ENCODE assay signal across 8 cellular contexts in the genomic region with DNA sequence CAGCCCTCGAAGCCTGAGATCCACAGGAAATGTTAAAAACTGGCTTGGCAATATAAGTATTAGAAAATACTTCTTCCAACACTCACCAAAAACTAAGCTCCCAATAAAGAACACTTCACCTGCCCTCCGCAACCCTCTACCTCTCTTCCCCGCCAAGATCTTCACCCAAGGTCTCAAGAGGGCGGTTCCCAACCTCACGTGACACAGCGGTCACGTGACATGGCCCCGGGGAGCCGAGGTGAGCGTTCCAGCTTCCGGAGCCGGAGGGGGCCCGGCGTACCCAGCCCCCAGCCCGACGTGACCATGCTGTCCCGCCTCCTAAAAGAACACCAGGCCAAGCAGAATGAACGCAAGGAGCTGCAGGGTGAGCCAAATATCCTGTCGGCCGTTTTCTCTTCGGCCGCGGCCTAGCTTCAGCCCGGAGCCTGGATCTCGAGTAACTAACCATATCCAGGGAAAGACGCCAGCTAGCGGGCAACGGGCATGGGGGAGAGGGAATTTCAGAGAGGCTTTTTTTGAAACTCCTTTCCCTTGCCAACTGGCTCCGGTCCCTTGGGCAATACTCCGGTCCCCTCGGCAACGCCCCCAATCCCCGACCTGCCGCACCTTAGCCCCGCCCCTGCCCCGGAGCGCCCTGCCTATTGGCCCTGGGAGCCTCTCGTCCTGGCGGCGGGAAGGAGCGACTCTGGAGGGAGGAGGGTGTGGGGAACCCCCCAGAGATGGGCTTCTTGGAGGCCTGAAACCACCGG. TPM values are rescaled to one million over a fixed set of nuclear protein-coding genes. Genes with fewer than 3 reads are reported as not detected.
DNase-seq lines count a peak whose midpoint lies in the region; ATAC-seq, FAIRE-seq and TF ChIP-seq lines count a peak whose summit lies in the region.

A gene (plus strand): TSS at position 214 of the 749 bp plus-strand sequence. CDS start 6 bp downstream, at position 220.

- peaks cover 12% of the 10 kb centered on the region for H3K23me2 ChIP-seq in H1 (ENCODE audit: low read depth, low read length)

- H3K9ac ChIP-seq in H1 (replicated peaks in 1 of 4; ENCODE audit: extremely low read depth in 1 of 4, low read depth in 3 of 4, low read length in 3 of 4) (peak within 1 kb of the TSS; percentile 55 to 76 (median 62)), mesenchymal stem cell (ENCODE audit: low read length) (peak within 1 kb of the TSS; percentile 92)

- H2AK5ac ChIP-seq in H1 (ENCODE audit: low read depth, low read length) (no peak within 1 kb of the TSS), mesenchymal stem cell (ENCODE audit: low read length, severe bottlenecking) (peak within 1 kb of the TSS; percentile 74)

- H3K18ac ChIP-seq in H1 (ENCODE audit: extremely low read depth, low read length) (peak within 1 kb of the TSS; percentile 95), mesenchymal stem cell (ENCODE audit: low read depth in 1 of 2, low read length in 2 of 2) (peak within 1 kb of the TSS; percentile 31 to 81)

- H3K4ac ChIP-seq in H1 (replicated peaks; ENCODE audit: insufficient read length, low read depth, low read length) = peak within 1 kb of the TSS; percentile 39
- H3K4ac ChIP-seq in mesenchymal stem cell (ENCODE audit: low read depth in 1 of 2, low read length in 2 of 2) = peak within 1 kb of the TSS; percentile 30 to 61

- H4K20me1 ChIP-seq in H1 (replicated peaks in 1 of 2; ENCODE audit: control insufficient read depth in 1 of 2, insufficient read depth in 2 of 2, low read length in 2 of 2) = peaks cover 0 to 2% of the 10 kb centered on the region in 2 experiments

- H3K4me3 Mint-ChIP-seq in Caco-2 (ENCODE audit: unreplicated experiment) = peak within 1 kb of the TSS; percentile 69

- H4K91ac ChIP-seq in H1 (replicated peaks; ENCODE audit: insufficient read length, low read length) (peak within 1 kb of the TSS; percentile 69), mesenchymal stem cell (ENCODE audit: low read length) (peak within 1 kb of the TSS; percentile 54)

- FAIRE-seq in H1 (lab: Jason Lieb, UNC) = no peak

- CTCF ChIA-PET in Caco-2 (lab: Charles Lee) (interaction anchor here (0.6 to 1.7 kb wide), 5 partner anchors 9 to 365 kb away, joined by 3 to 5 read pairs (median 3); no protein-coding TSS in a partner anchor), H1 (lab: Charles Lee; ENCODE audit: partially characterized antibody) (interaction anchor here (0.5 to 11.1 kb wide), 12 partner anchors 9 to 170 kb away, joined by 3 to 229 read pairs (median 4); a partner anchor contains a TSS)

- H3K14ac ChIP-seq in H1 (ENCODE audit: insufficient read length) = no peak within 1 kb of the TSS
- H3K14ac ChIP-seq in mesenchymal stem cell (ENCODE audit: low read length in 2 of 2) = no peak within 1 kb of the TSS

- H3K4me2 ChIP-seq in H1 (ENCODE audit: insufficient read depth in 1 of 2, low read depth in 2 of 2, low read length in 2 of 2) (peak within 1 kb of the TSS; percentile 87 to 89), mesenchymal stem cell (ENCODE audit: low read length, poor library complexity, severe bottlenecking) (peak within 1 kb of the TSS; percentile 85)

- DNase-seq in Caco-2 (peak; percentile 93 to 95), HUDEP-2 (lab: John Stamatoyannopoulos, UW; ENCODE audit: unreplicated experiment in 76 of 76) (peak in 74 of 76 experiments; percentile 40 to 91 (median 82)), NOMO-1 treated with dmso at 0.1 percent for 144 hours (lab: John Stamatoyannopoulos, UW; ENCODE audit: unreplicated experiment) (peak; percentile 87), H1 (ENCODE audit: low read depth in 1 of 2, low spot score in 2 of 2) (peak in 1 of 2 experiments; percentile 98), mesenchymal stem cell (peak; percentile 92)
- DNase-seq in activated CD8-positive, alpha-beta memory T cell treated with anti-CD3 and anti-CD28 coated beads for 48 hours (ENCODE audit: low read depth in 2 of 3, low spot score in 2 of 3) = peak; percentile 86 to 95 (median 95)
- DNase-seq in stimulated activated CD8-positive, alpha-beta memory T cell treated with anti-CD3 and anti-CD28 coated beads, Interleukin-12 subunit alpha, Interleukin-12 subunit beta, amount 100 ng/mL, for 4 hours (ENCODE audit: low read depth) = peak; percentile 79

- intact Hi-C loops in Caco-2 (cut with micrococcal nuclease; ENCODE audit: unreplicated experiment) = loop anchor here (1.0 kb wide), 1 partner anchor 8 kb away; no protein-coding TSS in a partner anchor

- no peak within 1 kb of the TSS for H2BK120ac ChIP-seq in H1 (replicated peaks; ENCODE audit: low read depth, low read length)
- H2BK120ac ChIP-seq in mesenchymal stem cell (ENCODE audit: low read depth, low read length) = peak within 1 kb of the TSS; percentile 6

- H3K27ac ChIP-seq in H1 (ENCODE audit: low read depth, low read length) (peak within 1 kb of the TSS; percentile 63), mesenchymal stem cell (ENCODE audit: low read length, poor library complexity, severe bottlenecking) (peak within 1 kb of the TSS; percentile 98)

- peaks cover 0 to 9% of the 10 kb centered on the region in 2 experiments; a peak in 1 of 4 replicates for H3K79me2 ChIP-seq in H1 (ENCODE audit: control insufficient read depth in 1 of 2, insufficient read depth in 2 of 2, low read length in 2 of 2)

- WGBS in H1 (ENCODE audit: extremely low coverage in 1 of 2, insufficient coverage in 1 of 2, insufficient read length in 1 of 2, insufficient replicate concordance in 2 of 2, low coverage in 1 of 2, low lambda C conversion rate in 2 of 2, missing lambda C conversion rate in 1 of 2), 2 experiments = 3% methylated on average over 42 of the region's 42 CpGs; no CpG with 5 or more reads in 1 of the 2 experiments
- under 1% methylated on average over 35 of the region's 42 CpGs for WGBS in mesenchymal stem cell

- H3K4me1 ChIP-seq in Caco-2 (peaks cover 36% of the 10 kb centered on the region), H1 (replicated peaks in 1 of 4; ENCODE audit: control insufficient read depth in 3 of 4, insufficient read depth in 4 of 4, low read length in 3 of 4) (peaks cover 10 to 26% (median 19%) of the 10 kb centered on the region in 4 experiments), mesenchymal stem cell (ENCODE audit: control insufficient read depth, insufficient read depth, low read depth, low read length) (peaks cover 37% of the 10 kb centered on the region)

- no peaks in the 10 kb centered on the region for H3K36me3 ChIP-seq in Caco-2 (ENCODE audit: control insufficient read depth, insufficient read depth, low read length)
- 0 out of 8 replicates have a peak, but pooled peaks cover 0 to 4% (median 0%) of the 10 kb centered on the region in 4 experiments for H3K36me3 ChIP-seq in H1 (ENCODE audit: control insufficient read depth in 2 of 4, insufficient read depth in 4 of 4, low read length in 3 of 4)
- H3K36me3 ChIP-seq in mesenchymal stem cell (ENCODE audit: control insufficient read depth in 1 of 2, insufficient read depth in 2 of 2, low read depth in 1 of 2, low read length in 2 of 2) = peaks cover 0 to 3% of the 10 kb centered on the region in 2 experiments

- peak within 1 kb of the TSS; percentile 88 for H2BK5ac ChIP-seq in H1 (ENCODE audit: low read depth, low read length)
- H2BK5ac ChIP-seq in mesenchymal stem cell (ENCODE audit: low read depth, low read length, poor library complexity, severe bottlenecking) = peak within 1 kb of the TSS; percentile 94

- H2BK15ac ChIP-seq in H1 (ENCODE audit: low read length) (peak within 1 kb of the TSS; percentile 75; the same call in 1 of the 2 replicates), mesenchymal stem cell (ENCODE audit: low read depth, poor library complexity, severe bottlenecking) (peak within 1 kb of the TSS; percentile 26)

- peak within 1 kb of the TSS; percentile 83 for H4K5ac ChIP-seq in H1 (ENCODE audit: insufficient read length, low read depth, low read length)

- H3K4me1 Mint-ChIP-seq in Caco-2 (ENCODE audit: low read depth, unreplicated experiment) = no peaks in the 10 kb centered on the region

- POLR2A ChIA-PET in Caco-2 (lab: Charles Lee) = interaction anchor here (1.0 to 1.3 kb wide), 2 partner anchors 11 to 34 kb away, joined by 3 to 7 read pairs; a partner anchor contains a TSS
- POLR2A ChIA-PET in H1 (lab: Charles Lee; ENCODE audit: partially characterized antibody) = interaction anchor here (0.7 to 8.3 kb wide), 14 partner anchors 8 to 127 kb away, joined by 3 to 103 read pairs (median 4); a partner anchor contains a TSS

- peak; percentile 2 to 64 for TF ChIP-seq POLR2A in H1 (IDR thresholded peaks at IDR 0.05; ENCODE audit: control extremely low read depth in 1 of 2, low read depth in 2 of 2, low read length in 2 of 2)

- TF ChIP-seq CTCF in Caco-2 (IDR thresholded peaks at IDR 0.05; ENCODE audit: insufficient read depth in 1 of 2, low read depth in 1 of 2, low read length in 1 of 2, severe bottlenecking in 1 of 2, unreplicated experiment in 1 of 2) (no peak), H1 (IDR thresholded peaks at IDR 0.05; ENCODE audit: control extremely low read depth in 1 of 3, insufficient read depth in 1 of 3, low read depth in 1 of 3, low read length in 3 of 3) (no peak)

- peak within 1 kb of the TSS; percentile 83; the same call in 1 of the 2 replicates for H4K8ac ChIP-seq in H1 (ENCODE audit: extremely low read depth, insufficient read depth, low read length)
- peak within 1 kb of the TSS; percentile 98 for H4K8ac ChIP-seq in mesenchymal stem cell (ENCODE audit: low read length)

- no peaks in the 10 kb centered on the region for H3K27me3 ChIP-seq in Caco-2 (replicated peaks; ENCODE audit: control insufficient read depth, insufficient read depth, low read length)
- no peaks in the 10 kb centered on the region; a peak in 2 of 7 replicates for H3K27me3 ChIP-seq in H1 (replicated peaks in 1 of 4; ENCODE audit: control insufficient read depth in 3 of 4, extremely low read depth in 1 of 4, insufficient read depth in 3 of 4, low read length in 3 of 4)
- H3K27me3 ChIP-seq in mesenchymal stem cell (ENCODE audit: control insufficient read depth in 1 of 2, insufficient read depth in 1 of 2, low read length in 2 of 2) = peaks cover 0 to 18% of the 10 kb centered on the region in 2 experiments

- peaks cover 5% of the 10 kb centered on the region for H3K79me1 ChIP-seq in H1 (ENCODE audit: low read depth, low read length)
- H3K79me1 ChIP-seq in mesenchymal stem cell (replicated peaks; ENCODE audit: low read length, poor library complexity, severe bottlenecking) = peaks cover 8% of the 10 kb centered on the region

- H3K27ac Mint-ChIP-seq in Caco-2 (ENCODE audit: unreplicated experiment) = peak within 1 kb of the TSS; percentile 80

- H3K9me3 ChIP-seq in Caco-2 (no peaks in the 10 kb centered on the region), H1 (ENCODE audit: insufficient read depth in 2 of 2, low read depth in 1 of 2, low read length in 1 of 2) (no peaks in the 10 kb centered on the region), mesenchymal stem cell (ENCODE audit: control insufficient read depth, low read length) (no peaks in the 10 kb centered on the region)

- BruUV-seq in Caco-2 (replicated peaks; lab: Mats Ljungman, UMichigan) = no TSS peak

- H3K56ac ChIP-seq in H1 (replicated peaks; ENCODE audit: insufficient read length, low read depth, low read length) = peak within 1 kb of the TSS; percentile 85

- H3K9me3 Mint-ChIP-seq in Caco-2 (ENCODE audit: unreplicated experiment) = no peaks in the 10 kb centered on the region

- no peak for TF ChIP-seq RAD21 in H1 (IDR thresholded peaks at IDR 0.05 in 1 of 2, conservative IDR thresholded peaks at IDR 0.05 in 1 of 2; ENCODE audit: low read depth in 2 of 2, low read length in 2 of 2)

- H2AFZ ChIP-seq in H1 (ENCODE audit: low read length) = peak within 1 kb of the TSS; percentile 83
- H2AFZ ChIP-seq in mesenchymal stem cell (ENCODE audit: low read depth, low read length) = peak within 1 kb of the TSS; percentile 83

- H3K23ac ChIP-seq in H1 (ENCODE audit: insufficient read length) (no peak within 1 kb of the TSS), mesenchymal stem cell (ENCODE audit: low read length in 2 of 2) (no peak within 1 kb of the TSS)

- peaks cover 17% of the 10 kb centered on the region for H3K36me3 Mint-ChIP-seq in Caco-2 (ENCODE audit: insufficient read depth, unreplicated experiment)

- H3K4me3 ChIP-seq in Caco-2 (ENCODE audit: low read depth, low read length) (peak within 1 kb of the TSS; percentile 55), H1 (ENCODE audit: extremely low read depth in 1 of 4, insufficient read depth in 2 of 4, low read depth in 3 of 4, low read length in 4 of 4) (peak within 1 kb of the TSS; percentile 77 to 95 (median 87)), mesenchymal stem cell (ENCODE audit: insufficient read depth in 1 of 2, low read depth in 1 of 2, low read length in 2 of 2) (peak within 1 kb of the TSS; percentile 67 to 78)

- peak within 1 kb of the TSS; percentile 77; the same call in 1 of the 2 replicates for H2BK12ac ChIP-seq in H1 (ENCODE audit: low read depth, low read length)
- peak within 1 kb of the TSS in 1 of 2 experiments; percentile 73 for H2BK12ac ChIP-seq in mesenchymal stem cell (ENCODE audit: low read length in 2 of 2)

- ATAC-seq in GM21381 (IDR thresholded peaks at IDR 0.05; ENCODE audit: unreplicated experiment) = peak; percentile 89

- 0 out of 2 replicates have a peak within 1 kb of the TSS, but pooled peaks have one; percentile 32 for H2BK20ac ChIP-seq in H1 (ENCODE audit: low read length)

- peak in 1 of 2 experiments; percentile 85; a peak in 1 of 3 replicates for TF ChIP-seq EP300 in H1 (IDR thresholded peaks at IDR 0.05; ENCODE audit: borderline replicate concordance in 1 of 2, low read depth in 2 of 2, low read length in 2 of 2)

- peaks cover 7% of the 10 kb centered on the region for H3K27me3 Mint-ChIP-seq in Caco-2 (ENCODE audit: insufficient read depth, unreplicated experiment)

RNA-seq across cellular contexts. Expression of the gene that starts here (rescaled TPM):
- 59.4 and 73.7 TPM in 2 replicates for total RNA-seq in Caco-2 (2022)
- total RNA-seq in H1 (2021; fragmentation: NEBNext Ultra II Directional; extraction: Animal tissue kit (Norgen Biotek cat#: 25700)) = 84.3 and 91.1 TPM in 2 replicates
- 149 and 185 TPM in 2 replicates for polyA plus RNA-seq in H1 (2011; rRNA removed)
- 215 TPM for polyA plus RNA-seq in H1 (2011; cell fraction: cytosol; rRNA removed)
- 132 TPM for polyA plus RNA-seq in H1 (2011; cell fraction: nucleus; rRNA removed)
- 124 to 187 TPM (median 163 TPM) in 4 replicates for polyA plus RNA-seq in H1 (2012, experiment 1 of 2)
- polyA plus RNA-seq in H1 (2012, experiment 2 of 2) = 152 TPM
- 87.5 TPM for polyA plus RNA-seq in H1 (2013, experiment 1 of 2)
- polyA plus RNA-seq in H1 (2013, experiment 2 of 2) = 85.4 TPM
- 41.3 and 44.1 TPM in 2 replicates for polyA minus RNA-seq in H1 (2011; rRNA and poly(A)+ RNA removed)
- polyA minus RNA-seq in H1 (2011; cell fraction: cytosol; rRNA and poly(A)+ RNA removed) = 24.3 TPM
- polyA minus RNA-seq in H1 (2011; cell fraction: nucleus; rRNA and poly(A)+ RNA removed) = 27.7 TPM
- 95.3 TPM for polyA plus RNA-seq in mesenchymal stem cell (2013, experiment 1 of 2)
- polyA plus RNA-seq in mesenchymal stem cell (2013, experiment 2 of 2) = 97.2 TPM
